ENCODE assay signal across 1 cellular context in the genomic region with DNA sequence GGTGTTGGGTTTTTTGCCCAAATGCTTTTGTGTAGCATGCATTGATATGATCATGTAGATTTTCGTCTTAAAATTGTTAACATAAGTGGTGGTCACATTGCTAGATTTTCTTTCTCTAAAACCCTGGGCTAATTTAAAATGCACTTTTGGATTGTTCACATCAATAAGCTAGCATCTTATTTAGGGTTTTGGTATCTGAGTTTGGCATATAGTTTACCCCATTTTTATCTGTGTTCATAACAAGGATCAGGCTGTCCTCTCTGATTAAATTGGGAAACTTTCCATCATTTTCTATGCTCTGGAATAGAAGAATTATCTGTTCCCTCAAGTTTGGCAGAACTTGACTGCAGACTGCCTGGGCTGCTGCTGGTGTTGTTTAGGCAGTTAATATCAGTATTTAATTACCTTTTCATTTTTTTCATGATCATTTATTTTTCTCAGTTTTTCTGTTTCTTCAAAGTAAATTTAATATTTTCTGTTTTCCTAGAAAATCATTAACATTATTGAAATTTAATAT.
TF ChIP-seq lines count a peak whose summit lies in the region.

No MANE protein-coding gene starts in this region.

TF ChIP-seq in K562, 482 proteins besides CTCF, POLR2A, EP300 and RAD21 (continued from another document):
- no peak for TF ChIP-seq PRPF4 (IDR thresholded peaks at IDR 0.05; ENCODE audit: insufficient read depth, low read depth, low read length, poor library complexity, severe bottlenecking)
- no peak for TF ChIP-seq KLF10 (CRISPR knock-in tag; IDR thresholded peaks at IDR 0.05)
- TF ChIP-seq HMGN3 (IDR thresholded peaks at IDR 0.05; ENCODE audit: borderline replicate concordance, extremely low read depth, insufficient read length, low read depth, low read length) = no peak
- no peak for TF ChIP-seq SP2 (IDR thresholded peaks at IDR 0.05; ENCODE audit: extremely low read depth, low read depth, low read length, poor library complexity, severe bottlenecking)
- TF ChIP-seq ZBTB8A (IDR thresholded peaks at IDR 0.05; ENCODE audit: partially characterized antibody) = no peak
